Comparison of ENCODE assay signal across 17 cellular contexts in genomic region chr5:57311921-57312320, GRCh38.
"Had no signal": no experiment of that assay in that cellular context is flagged by ENCODE, and none has a peak within 500 bp of the region (broad histone marks: within the 10 kb centered on the region; RNA-seq: fewer than 3 reads in every experiment).

No MANE protein-coding gene starts in this region.

- H3K4me3 ChIP-seq: cardiac muscle cell, heart right ventricle, skin epidermis, thyroid gland had no signal

- H3K27ac ChIP-seq: cardiac muscle cell, heart right ventricle, parathyroid adenoma, skin epidermis, thyroid gland had no signal

- FAIRE-seq: astrocyte, colon, endothelial cell of umbilical vein, urothelium cell line had no signal

- H3K4me1 ChIP-seq: parathyroid adenoma, thyroid gland had no signal

- ATAC-seq: activated CD8-positive, alpha-beta T cell treated with anti-CD3 and anti-CD28 coated beads, Interleukin-2, amount 10 ng/mL, durations not matched to agents 7 days and 5 days; heart right ventricle; left ventricle myocardium superior; WTC11 had no signal

- H3K9me3 ChIP-seq: thyroid gland had no signal

- H3K79me2 ChIP-seq: parathyroid adenoma had no signal

- DNase-seq: activated CD4-positive, alpha-beta T cell treated with anti-CD3 and anti-CD28 coated beads for 48 hours; activated CD8-positive, alpha-beta memory T cell treated with anti-CD3 and anti-CD28 coated beads, Interleukin-2, amount 50 U/mL, for 48 hours; activated CD8-positive, alpha-beta T cell treated with anti-CD3 and anti-CD28 coated beads, Interleukin-2, amount 10 ng/mL, durations not matched to agents 7 days and 5 days; activated naive CD4-positive, alpha-beta T cell; foreskin melanocyte; heart right ventricle; left ventricle myocardium superior; retina; thyroid gland had no signal

- H3K9ac ChIP-seq: parathyroid adenoma had no signal

- H3K36me3 ChIP-seq: cardiac muscle cell, heart right ventricle, thyroid gland had no signal

- H3K27me3 ChIP-seq: cardiac muscle cell, heart right ventricle, thyroid gland had no signal

- H2AFZ ChIP-seq: parathyroid adenoma had no signal
